In the genomic region with DNA sequence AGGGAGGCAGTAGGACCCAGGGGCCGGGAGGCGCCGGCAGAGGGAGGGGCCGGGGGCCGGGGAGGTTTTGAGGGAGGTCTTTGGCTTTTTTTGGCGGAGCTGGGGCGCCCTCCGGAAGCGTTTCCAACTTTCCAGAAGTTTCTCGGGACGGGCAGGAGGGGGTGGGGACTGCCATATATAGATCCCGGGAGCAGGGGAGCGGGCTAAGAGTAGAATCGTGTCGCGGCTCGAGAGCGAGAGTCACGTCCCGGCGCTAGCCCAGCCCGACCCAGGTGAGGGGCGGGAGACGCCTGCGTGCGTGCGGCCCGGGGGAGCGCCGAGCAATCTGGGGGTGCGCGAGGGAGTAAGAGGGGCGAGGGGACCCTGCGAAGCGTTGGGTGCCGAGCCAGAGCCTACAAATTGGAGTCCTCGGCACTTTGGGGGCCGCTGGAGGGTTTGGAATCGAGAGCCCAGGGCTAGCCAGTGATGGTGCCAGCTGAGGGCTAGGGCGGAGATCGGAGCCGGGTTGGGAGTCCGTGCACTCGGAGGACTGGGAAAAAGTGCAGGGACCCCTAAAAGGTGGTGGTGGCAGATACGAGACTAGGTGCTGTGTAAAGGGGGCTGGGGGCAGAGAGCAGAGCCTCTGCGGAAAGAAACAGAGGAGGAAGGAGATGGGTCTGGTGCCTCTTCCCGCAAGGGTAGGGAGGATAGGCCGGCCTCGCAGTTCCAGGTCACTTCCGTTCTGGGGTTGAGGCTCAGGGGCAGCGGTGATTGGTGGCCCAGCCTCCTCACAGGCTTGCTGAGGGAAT, we compare ENCODE assay signal across 8 cellular contexts. TPM values are rescaled to one million over a fixed set of nuclear protein-coding genes. Genes with fewer than 3 reads are reported as not detected.
A peak's percentile ranks its signal among the peaks of the same experiment; 100 is the strongest.
DNase-seq lines count a peak whose midpoint lies in the region; ATAC-seq and TF ChIP-seq lines count a peak whose summit lies in the region.

Gene SERPINH1, plus strand, starts transcription at position 206 of the 788 bp plus-strand sequence. CDS start 4,097 bp downstream, outside the sequence.

- peaks cover 8% of the 10 kb centered on the region for H3K36me3 ChIP-seq in DND-41 (ENCODE audit: insufficient read depth, low read length)
- no peaks in the 10 kb centered on the region for H3K36me3 ChIP-seq in SU-DHL-6 (ENCODE audit: low read length)
- H3K36me3 ChIP-seq in transverse colon = peaks cover 0 to 7% (median 0%) of the 10 kb centered on the region in 4 donors

- in situ Hi-C loops in transverse colon (cut with MboI; ENCODE audit: low pct_ligation_motif_present in 1 of 4, low pct_unique_long_range_greater_than_20kb in 1 of 4, low sequenced_read_pairs in 3 of 4) = no loop called here

- POLR2A ChIA-PET in activated naive CD8-positive, alpha-beta T cell treated with anti-CD3 and anti-CD28 coated beads, Interleukin-2, amount 10 ng/mL, durations not matched to agents 7 days and 5 days (lab: Charles Lee) = interaction anchor here (0.7 to 2.5 kb wide), 4 partner anchors 13 to 87 kb away, joined by 3 to 9 read pairs (median 5); partner anchors contain the start of gene GDPD5

- peaks cover 29% of the 10 kb centered on the region for H3K4me1 ChIP-seq in DND-41 (ENCODE audit: insufficient read depth, low read length)
- peaks cover 51 to 90% (median 68%) of the 10 kb centered on the region in 4 donors for H3K4me1 ChIP-seq in transverse colon

- no peaks in the 10 kb centered on the region for H3F3A ChIP-seq in SU-DHL-6 (ENCODE audit: insufficient read depth)

- peak within 1 kb of the TSS; percentile 71 for H3K9ac ChIP-seq in DND-41 (ENCODE audit: low read depth, low read length)
- no peak within 1 kb of the TSS for H3K9ac ChIP-seq in SU-DHL-6 (ENCODE audit: low read length)

- H3K79me2 ChIP-seq in DND-41 (ENCODE audit: insufficient read depth, low read length) (peaks cover 25% of the 10 kb centered on the region), SU-DHL-6 (ENCODE audit: insufficient read depth, low read length) (no peaks in the 10 kb centered on the region)

- intact Hi-C loops in head of caudate nucleus (cut with DNase I) = no loop called here
- intact Hi-C loops in transverse colon (cut with DNase I; ENCODE audit: low total_unique reads) = loop anchor here (5.0 kb wide), 1 partner anchor 255 kb away; the partner anchor contains the start of gene UVRAG

- H3K4me3 Mint-ChIP-seq in activated naive CD8-positive, alpha-beta T cell treated with anti-CD3 and anti-CD28 coated beads, Interleukin-2, amount 10 ng/mL, durations not matched to agents 7 days and 5 days = peak within 1 kb of the TSS; percentile 96
- H3K4me3 Mint-ChIP-seq in osteocyte (ENCODE audit: unreplicated experiment) = peak within 1 kb of the TSS; percentile 97

- H3K4me2 ChIP-seq in DND-41 (ENCODE audit: insufficient read depth, low read length) = peak within 1 kb of the TSS; percentile 80
- peak within 1 kb of the TSS; percentile 17 for H3K4me2 ChIP-seq in SU-DHL-6 (ENCODE audit: low read depth, low read length, poor library complexity, severe bottlenecking)

- H3K9me3 ChIP-seq in DND-41 (ENCODE audit: insufficient read depth, low read length, severe bottlenecking) (no peaks in the 10 kb centered on the region), SU-DHL-6 (ENCODE audit: insufficient read depth, low read length) (no peaks in the 10 kb centered on the region), transverse colon (no peaks in the 10 kb centered on the region)

- TF ChIP-seq CTCF in DND-41 (IDR thresholded peaks at IDR 0.05; ENCODE audit: borderline replicate concordance, extremely low read depth, low read length, poor library complexity, severe bottlenecking) = no peak
- no peak for TF ChIP-seq CTCF in SU-DHL-6 (IDR thresholded peaks at IDR 0.05; ENCODE audit: insufficient read depth, low read length, poor library complexity, severe bottlenecking)
- TF ChIP-seq CTCF in osteocyte (IDR thresholded peaks at IDR 0.05) = no peak
- TF ChIP-seq CTCF in transverse colon (IDR thresholded peaks at IDR 0.05) = no peak

- peak; percentile 86 for ATAC-seq in DND-41 (ENCODE audit: insufficient read depth, low read depth)
- peak; percentile 71 for ATAC-seq in activated naive CD8-positive, alpha-beta T cell treated with anti-CD3 and anti-CD28 coated beads, Interleukin-2, amount 10 ng/mL, durations not matched to agents 7 days and 5 days (ENCODE audit: low read depth)

- DNase-seq in DND-41 = peak; percentile 80
- peak; percentile 84 for DNase-seq in H4 (ENCODE audit: low spot score)
- DNase-seq in M059J (ENCODE audit: low read depth) = peak; percentile 88
- peak; percentile 72 for DNase-seq in activated naive CD8-positive, alpha-beta T cell treated with anti-CD3 and anti-CD28 coated beads, Interleukin-2, amount 10 ng/mL, durations not matched to agents 7 days and 5 days
- peak; percentile 54 to 88 (median 71) for DNase-seq in head of caudate nucleus
- DNase-seq in osteocyte (ENCODE audit: extremely low spot score, unreplicated experiment) = peak; percentile 92
- DNase-seq in transverse colon = peak; percentile 90

- H3K27ac ChIP-seq in DND-41 (ENCODE audit: low read length) (peak within 1 kb of the TSS; percentile 69), SU-DHL-6 (ENCODE audit: low read depth, low read length) (no peak within 1 kb of the TSS), transverse colon (peak within 1 kb of the TSS; percentile 96 to 99 (median 98))

- peak; percentile 94 for TF ChIP-seq POLR2A in transverse colon (IDR thresholded peaks at IDR 0.05)

- no peaks in the 10 kb centered on the region for H3K36me3 Mint-ChIP-seq in activated naive CD8-positive, alpha-beta T cell treated with anti-CD3 and anti-CD28 coated beads, Interleukin-2, amount 10 ng/mL, durations not matched to agents 7 days and 5 days
- H3K36me3 Mint-ChIP-seq in osteocyte (ENCODE audit: unreplicated experiment) = peaks cover 4% of the 10 kb centered on the region

- H3K4me1 Mint-ChIP-seq in activated naive CD8-positive, alpha-beta T cell treated with anti-CD3 and anti-CD28 coated beads, Interleukin-2, amount 10 ng/mL, durations not matched to agents 7 days and 5 days = peaks cover 37% of the 10 kb centered on the region
- peaks cover 72% of the 10 kb centered on the region for H3K4me1 Mint-ChIP-seq in osteocyte (ENCODE audit: unreplicated experiment)

- peaks cover 5% of the 10 kb centered on the region for H3K27me3 Mint-ChIP-seq in activated naive CD8-positive, alpha-beta T cell treated with anti-CD3 and anti-CD28 coated beads, Interleukin-2, amount 10 ng/mL, durations not matched to agents 7 days and 5 days
- H3K27me3 Mint-ChIP-seq in osteocyte (ENCODE audit: unreplicated experiment) = no peaks in the 10 kb centered on the region

- peak within 1 kb of the TSS; percentile 89 for H2AFZ ChIP-seq in DND-41 (ENCODE audit: low read depth, low read length)
- H2AFZ ChIP-seq in SU-DHL-6 (ENCODE audit: low read depth, low read length, severe bottlenecking) = no peak within 1 kb of the TSS

- no peaks in the 10 kb centered on the region for H3K9me2 ChIP-seq in SU-DHL-6 (replicated peaks; ENCODE audit: insufficient read depth, low read length)

- H3K27me3 ChIP-seq in DND-41 (ENCODE audit: insufficient read depth, low read length, poor library complexity) (peaks cover 6% of the 10 kb centered on the region), SU-DHL-6 (ENCODE audit: low read length) (no peaks in the 10 kb centered on the region), transverse colon (no peaks in the 10 kb centered on the region)

- H3K9me3 Mint-ChIP-seq in activated naive CD8-positive, alpha-beta T cell treated with anti-CD3 and anti-CD28 coated beads, Interleukin-2, amount 10 ng/mL, durations not matched to agents 7 days and 5 days = no peaks in the 10 kb centered on the region
- no peaks in the 10 kb centered on the region for H3K9me3 Mint-ChIP-seq in osteocyte (ENCODE audit: unreplicated experiment)

- TF ChIP-seq EP300 in transverse colon (IDR thresholded peaks at IDR 0.05; ENCODE audit: low read depth) = no peak

- 0% methylated on average over 51 of the region's 51 CpGs; no CpG with 5 or more reads in 1 of the 2 donors for WGBS in transverse colon (ENCODE audit: low coverage in 1 of 2), 2 donors

- H4K20me1 ChIP-seq in DND-41 (ENCODE audit: insufficient read depth, low read length) = no peaks in the 10 kb centered on the region
- H4K20me1 ChIP-seq in SU-DHL-6 (ENCODE audit: low read depth, low read length) = no peaks in the 10 kb centered on the region

- H3K27ac Mint-ChIP-seq in activated naive CD8-positive, alpha-beta T cell treated with anti-CD3 and anti-CD28 coated beads, Interleukin-2, amount 10 ng/mL, durations not matched to agents 7 days and 5 days = peak within 1 kb of the TSS; percentile 95
- H3K27ac Mint-ChIP-seq in osteocyte (ENCODE audit: unreplicated experiment) = peak within 1 kb of the TSS; percentile 98

- peak within 1 kb of the TSS; percentile 42 to 75 for H3K4me3 ChIP-seq in DND-41 (ENCODE audit: low read depth in 1 of 2, low read length in 2 of 2)
- H3K4me3 ChIP-seq in SU-DHL-6 (ENCODE audit: insufficient read depth, low read length, poor library complexity, severe bottlenecking) = no peak within 1 kb of the TSS
- peak within 1 kb of the TSS; percentile 65 to 96 (median 73) for H3K4me3 ChIP-seq in transverse colon

RNA-seq across cellular contexts. Expression of gene SERPINH1, which starts in this region (rescaled TPM):
- 986 and 1,416 TPM in 2 replicates for total RNA-seq in H4 (2014; rRNA removed; shearing (Covaris generic))
- total RNA-seq in M059J (2014; rRNA removed; shearing (Covaris generic)) = 369 and 512 TPM in 2 replicates
- 10 to 100 TPM; 15.7 to 17.8 TPM for total RNA-seq in activated naive CD8-positive, alpha-beta T cell treated with anti-CD3 and anti-CD28 coated beads, Interleukin-2, amount 10 ng/mL, durations not matched to agents 7 days and 5 days
- total RNA-seq in osteocyte (484 and 511 TPM in 2 replicates), transverse colon (100 to 1,000 TPM in 1 of 4 donors, 10 to 100 TPM in 3; 34.8 to 169 (median 76.0) TPM)
